Comparison of ENCODE assay signal across 8 cellular contexts in the genomic region with DNA sequence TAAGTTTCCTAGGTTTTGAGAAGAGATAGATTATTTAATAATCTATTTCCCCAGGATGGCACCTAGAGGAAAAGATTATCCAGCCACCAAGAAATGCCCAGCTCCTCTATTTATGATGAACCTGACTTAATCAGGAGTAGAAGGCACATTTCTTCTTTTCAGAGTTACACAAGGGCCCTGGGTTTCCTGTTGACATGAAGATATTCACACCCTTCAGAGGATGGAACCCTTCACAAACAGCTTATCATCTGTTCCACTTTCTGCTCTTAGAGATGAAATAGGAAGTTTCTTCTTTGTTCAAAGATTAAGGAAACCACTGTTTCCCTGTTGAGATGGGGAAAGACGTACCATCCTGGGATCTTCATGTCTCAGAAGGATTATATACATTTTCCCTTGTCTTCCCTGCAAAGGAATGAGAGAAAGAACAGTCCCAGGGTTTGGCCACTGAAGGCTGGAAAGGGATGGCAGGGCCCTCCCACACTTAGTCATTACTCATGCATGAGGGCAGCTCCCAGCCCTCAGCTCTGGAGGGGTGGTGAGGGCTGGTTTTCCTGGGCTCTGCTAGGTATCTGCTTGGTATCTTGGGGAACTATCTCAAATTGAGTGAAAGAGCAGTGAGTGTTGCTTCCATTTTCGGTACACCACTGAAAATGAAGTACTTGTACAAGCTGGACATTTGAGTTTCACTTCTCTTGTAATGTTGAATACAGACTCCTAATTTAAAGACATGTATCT.
DNase-seq lines count a peak whose midpoint lies in the region; ATAC-seq and TF ChIP-seq lines count a peak whose summit lies in the region.

No MANE protein-coding gene starts in this region.

- no TSS peak for BruUV-seq in mammary epithelial cell (replicated peaks; lab: Mats Ljungman, UMichigan)

- in situ Hi-C loops in mammary epithelial cell (cut with MboI; ENCODE audit: low sequenced_read_pairs in 2 of 2) = no loop called here

- H3K9me3 Mint-ChIP-seq in activated T-cell treated with anti-CD3 and anti-CD28 coated beads, Interleukin-2, amount 50 U/mL, for 24 hours = no peaks in the 10 kb centered on the region

- no peak overlapping the region for H3K4me3 ChIP-seq in mammary epithelial cell (replicated peaks in 1 of 3; ENCODE audit: insufficient read depth in 1 of 3, low read depth in 2 of 3, low read length in 3 of 3)
- no peak overlapping the region for H3K4me3 ChIP-seq in aorta (ENCODE audit: low read length in 2 of 2)

- 83% methylated on average over 2 of the region's 2 CpGs for WGBS in mammary epithelial cell (ENCODE audit: low coverage, missing lambda C conversion rate)
- WGBS in aorta, 2 donors = 85 to 91% methylated on average over 2 of the region's 2 CpGs

- H3K27ac Mint-ChIP-seq in activated T-cell treated with anti-CD3 and anti-CD28 coated beads, Interleukin-2, amount 50 U/mL, for 24 hours = no peak overlapping the region

- H3K4me1 Mint-ChIP-seq in activated T-cell treated with anti-CD3 and anti-CD28 coated beads, Interleukin-2, amount 50 U/mL, for 24 hours (ENCODE audit: low read depth) = peaks cover 11% of the 10 kb centered on the region

- dilution Hi-C loops in mammary epithelial cell (cut with HindIII; ENCODE audit: low sequenced_read_pairs) = no loop called here

- CTCF ChIA-PET in mammary epithelial cell (lab: Charles Lee; ENCODE audit: low non-redundant PET) = interaction anchor here (1.6 kb wide), 1 partner anchor 44 kb away, joined by 5 read pairs; no protein-coding TSS in a partner anchor

- intact Hi-C loops in mammary epithelial cell (cut with micrococcal nuclease) (loop anchor here (10.0 kb wide), 1 partner anchor 310 kb away; no protein-coding TSS in a partner anchor), aorta (cut with DNase I) (no loop called here)

- H3K27ac ChIP-seq in mammary epithelial cell (ENCODE audit: insufficient read depth, low read depth, low read length) (no peak overlapping the region), aorta (ENCODE audit: low read depth in 1 of 2, low read length in 2 of 2) (no peak overlapping the region)

- H3K79me2 ChIP-seq in mammary epithelial cell (ENCODE audit: insufficient read depth, low read length) = no peaks in the 10 kb centered on the region

- H3K36me3 Mint-ChIP-seq in activated T-cell treated with anti-CD3 and anti-CD28 coated beads, Interleukin-2, amount 50 U/mL, for 24 hours (ENCODE audit: low read depth) = no peaks in the 10 kb centered on the region

- no peak overlapping the region for H3K4me3 Mint-ChIP-seq in activated T-cell treated with anti-CD3 and anti-CD28 coated beads, Interleukin-2, amount 50 U/mL, for 24 hours

- H2AFZ ChIP-seq in mammary epithelial cell (ENCODE audit: low read depth, low read length) = no peak overlapping the region

- peaks cover 3% of the 10 kb centered on the region for H3K27me3 ChIP-seq in mammary epithelial cell (ENCODE audit: insufficient read depth, low read length)
- no peaks in the 10 kb centered on the region for H3K27me3 ChIP-seq in aorta (ENCODE audit: control insufficient read depth in 1 of 2, insufficient read depth in 2 of 2, low read length in 1 of 2)

- no peaks in the 10 kb centered on the region for H4K20me1 ChIP-seq in mammary epithelial cell (ENCODE audit: insufficient read depth, low read length)

- H3K4me1 ChIP-seq in mammary epithelial cell (ENCODE audit: insufficient read depth, low read length) (no peaks in the 10 kb centered on the region), aorta (ENCODE audit: control insufficient read depth in 1 of 2, insufficient read depth in 2 of 2, low read length in 2 of 2) (no peaks in the 10 kb centered on the region)

- no peak for TF ChIP-seq CTCF in mammary epithelial cell (conservative IDR thresholded peaks at IDR 0.05 in 1 of 2, IDR thresholded peaks at IDR 0.05 in 1 of 2; ENCODE audit: extremely low read depth in 1 of 2, insufficient read depth in 1 of 2, low read depth in 1 of 2, low read length in 2 of 2)

- H3K36me3 ChIP-seq in mammary epithelial cell (ENCODE audit: insufficient read depth, low read length) (no peaks in the 10 kb centered on the region), aorta (ENCODE audit: control insufficient read depth in 1 of 2, insufficient read depth in 2 of 2, low read length in 1 of 2) (no peaks in the 10 kb centered on the region)

- H3K9me3 ChIP-seq in mammary epithelial cell (replicated peaks; ENCODE audit: insufficient read depth, low read length) (no peaks in the 10 kb centered on the region), aorta (ENCODE audit: control insufficient read depth, low read length) (no peaks in the 10 kb centered on the region)

- peak; percentile 91 for ATAC-seq in GM19395 (IDR thresholded peaks at IDR 0.05; ENCODE audit: unreplicated experiment)
- peak; percentile 78 for ATAC-seq in HG03354 (IDR thresholded peaks at IDR 0.05; ENCODE audit: poor library complexity, severe bottlenecking, unreplicated experiment)
- ATAC-seq in aorta (ENCODE audit: low FRiP score) = no peak

- no peak overlapping the region for H3K9ac ChIP-seq in mammary epithelial cell (ENCODE audit: insufficient read depth, low read length)

- DNase-seq in AG20443 (ENCODE audit: low spot score) (peak; percentile 79), mammary epithelial cell (peak; percentile 40), superior temporal gyrus (ENCODE audit: extremely low spot score) (peak; percentile 23), aorta (no peak), NCI-H524 (lab: John Stamatoyannopoulos, UW) (no peak)
- DNase-seq in activated T-cell treated with anti-CD3 and anti-CD28 coated beads, Interleukin-2, amount 50 U/mL, for 24 hours = no peak

- no peaks in the 10 kb centered on the region for H3K27me3 Mint-ChIP-seq in activated T-cell treated with anti-CD3 and anti-CD28 coated beads, Interleukin-2, amount 50 U/mL, for 24 hours

- no peak overlapping the region for H3K4me2 ChIP-seq in mammary epithelial cell (ENCODE audit: insufficient read depth, low read depth, low read length)

Comparison
In these comparisons a context has a peak if more than half of its experiments do, and no peak if none do; other contexts are left out.
1. DNase-seq: peak in AG20443 (single experiment), mammary epithelial cell (single experiment) and superior temporal gyrus (single experiment); none in activated T-cell treated with anti-CD3 and anti-CD28 coated beads, Interleukin-2, amount 50 U/mL, for 24 hours (single experiment), aorta (0 of 2) and NCI-H524 (0 of 2).